In genomic region chr12:56836800-56837663, GRCh38 we compare ENCODE assay signal across 9 cellular contexts.
DNase-seq lines count a peak whose midpoint lies in the region; ATAC-seq and TF ChIP-seq lines count a peak whose summit lies in the region.
"Had no signal": no experiment of that assay in that cellular context is flagged by ENCODE, and none has a peak within 500 bp of the region (broad histone marks: within the 10 kb centered on the region; RNA-seq: fewer than 3 reads in every experiment).

No MANE protein-coding gene starts in this region.

- no peak for TF ChIP-seq RAD21 in HCT116 (IDR thresholded peaks at IDR 0.05; ENCODE audit: low read depth)

- H3K79me2 ChIP-seq in HCT116 (ENCODE audit: insufficient read depth, low read length), result no peaks in the 10 kb centered on the region

- intact Hi-C loops in HCT116 (cut with micrococcal nuclease), result no loop called here

- H3K27me3 ChIP-seq in HCT116 (ENCODE audit: insufficient read depth, low read length), result no peaks in the 10 kb centered on the region

- no peak for ATAC-seq in HCT116
- no peak for ATAC-seq in HG02642 (IDR thresholded peaks at IDR 0.05; ENCODE audit: poor library complexity, unreplicated experiment)

- H3K27ac ChIP-seq in HCT116 (ENCODE audit: low read depth, low read length), result no peak overlapping the region
- peak overlapping the region; percentile 84 for H3K27ac ChIP-seq in SK-N-MC

- no peaks in the 10 kb centered on the region for H4K20me1 ChIP-seq in HCT116 (ENCODE audit: insufficient read depth)

- H3K4me1 ChIP-seq in HCT116 (ENCODE audit: control insufficient read depth in 1 of 2, insufficient read depth in 2 of 2, low read length in 2 of 2), result peaks cover 0 to 13% of the 10 kb centered on the region in 2 experiments; a peak in 1 of 4 replicates

- no peak for TF ChIP-seq POLR2A in HCT116 (IDR thresholded peaks at IDR 0.05; ENCODE audit: borderline replicate concordance, extremely low read depth, insufficient read depth, insufficient read length)

- TF ChIP-seq CTCF in HCT116 (IDR thresholded peaks at IDR 0.05 in 2 of 3, conservative IDR thresholded peaks at IDR 0.05 in 1 of 3; ENCODE audit: borderline replicate concordance in 1 of 3, insufficient read depth in 1 of 3, low read depth in 2 of 3, low read length in 2 of 3) (no peak), chondrocyte (IDR thresholded peaks at IDR 0.05) (no peak)

- no peaks in the 10 kb centered on the region for H3K9me3 Mint-ChIP-seq in chondrocyte (ENCODE audit: low read depth)
- H3K9me3 Mint-ChIP-seq: brain had no signal

- no peak overlapping the region for H3K4me3 ChIP-seq in HCT116 (replicated peaks in 1 of 2; ENCODE audit: low read depth in 1 of 2, low read length in 2 of 2)
- peak overlapping the region; percentile 52 for H3K4me3 ChIP-seq in SK-N-MC

- H3K9me3 ChIP-seq in HCT116 (ENCODE audit: control insufficient read depth in 1 of 2, insufficient read depth in 1 of 2, low read depth in 1 of 2, low read length in 2 of 2), result no peaks in the 10 kb centered on the region
- no peaks in the 10 kb centered on the region for H3K9me3 ChIP-seq in SK-N-MC (ENCODE audit: low read depth, low read length)

- peaks cover 65% of the 10 kb centered on the region for H3K4me1 Mint-ChIP-seq in chondrocyte (ENCODE audit: low read depth)

- no peaks in the 10 kb centered on the region for H3K36me3 Mint-ChIP-seq in chondrocyte (ENCODE audit: low read depth)
- H3K36me3 Mint-ChIP-seq: brain had no signal

- peak overlapping the region; percentile 81 for H2AFZ ChIP-seq in HCT116 (ENCODE audit: low read depth, low read length, poor library complexity, severe bottlenecking)

- no peak overlapping the region for H3K4me3 Mint-ChIP-seq in chondrocyte (ENCODE audit: unreplicated experiment)
- H3K4me3 Mint-ChIP-seq: brain had no signal

- H3K36me3 ChIP-seq in HCT116 (ENCODE audit: control insufficient read depth in 1 of 2, insufficient read depth in 2 of 2, low read length in 2 of 2) (no peaks in the 10 kb centered on the region), SK-N-MC (ENCODE audit: insufficient read depth, low read length) (no peaks in the 10 kb centered on the region)

- H3K27me3 Mint-ChIP-seq in chondrocyte (ENCODE audit: low read depth), result no peaks in the 10 kb centered on the region

- no peak for DNase-seq in HCT116 (ENCODE audit: low read depth, low spot score)
- DNase-seq in SK-N-MC (ENCODE audit: low read depth, low spot score), result no peak
- DNase-seq in chondrocyte (ENCODE audit: low spot score), result no peak
- DNase-seq in stimulated activated CD4-positive, alpha-beta T cell treated with anti-CD3 and anti-CD28 coated beads, TNF-alpha, amount 100 ng/mL, for 24 hours (ENCODE audit: low read depth in 3 of 3), result peak; percentile 4 to 38 (median 28)
- DNase-seq in hepatic stellate cell (ENCODE audit: low spot score), result no peak
- DNase-seq in epidermal melanocyte (ENCODE audit: insufficient read length, low spot score), result no peak
- no peak for DNase-seq in NCI-H128 (lab: John Stamatoyannopoulos, UW; ENCODE audit: unreplicated experiment)

- H3K27ac Mint-ChIP-seq in chondrocyte (ENCODE audit: unreplicated experiment), result peak overlapping the region; percentile 79

- POLR2A ChIA-PET in HCT116 (lab: Charles Lee), result no interaction called here

- no peaks in the 10 kb centered on the region for H3K9me2 ChIP-seq in HCT116 (ENCODE audit: insufficient read depth)

- RAD21 ChIA-PET in HCT116 (lab: Charles Lee; ENCODE audit: low non-redundant PET in 1 of 2, low total read pairs in 2 of 2, uncharacterized antibody in 2 of 2, unreplicated experiment in 2 of 2), result no interaction called here

- no peak overlapping the region for H3K4me2 ChIP-seq in HCT116 (ENCODE audit: low read length)

- CTCF ChIA-PET in HCT116 (lab: Charles Lee), result interaction anchor here (1.2 kb wide), 1 partner anchor 165 kb away, joined by 4 read pairs; no protein-coding TSS in a partner anchor

- no peak overlapping the region for H3K9ac ChIP-seq in HCT116 (ENCODE audit: low read length)
- H3K9ac ChIP-seq in SK-N-MC (ENCODE audit: insufficient read length), result no peak overlapping the region

- BruUV-seq in HCT116 (replicated peaks; lab: Mats Ljungman, UMichigan), result no TSS peak

TF ChIP-seq in HCT116, 20 proteins besides CTCF, POLR2A, EP300 and RAD21:
- TF ChIP-seq JUND (IDR thresholded peaks at IDR 0.05) (no peak), SRF (IDR thresholded peaks at IDR 0.05; ENCODE audit: low read depth) (no peak), SIN3A (IDR thresholded peaks at IDR 0.05; ENCODE audit: low read depth) (no peak), CBX3 (IDR thresholded peaks at IDR 0.05; ENCODE audit: low read depth) (no peak), EZH2 (IDR thresholded peaks at IDR 0.05) (no peak), CEBPB (IDR thresholded peaks at IDR 0.05; ENCODE audit: low read depth) (no peak), FOSL1 (IDR thresholded peaks at IDR 0.05; ENCODE audit: low read depth) (no peak), ELF1 (IDR thresholded peaks at IDR 0.05; ENCODE audit: borderline replicate concordance, low read depth) (no peak), EZH2phosphoT487 (IDR thresholded peaks at IDR 0.05; ENCODE audit: borderline replicate concordance) (no peak), EGR1 (IDR thresholded peaks at IDR 0.05; ENCODE audit: low read depth) (no peak), YY1 (IDR thresholded peaks at IDR 0.05; ENCODE audit: extremely low read depth, insufficient replicate concordance, low read depth, low read length) (no peak), ZNF274 (IDR thresholded peaks at IDR 0.05; ENCODE audit: low read depth, low read length) (no peak), POLR2AphosphoS5 (IDR thresholded peaks at IDR 0.05; ENCODE audit: low read depth, low read length) (no peak)
- TF ChIP-seq, protein P1, sequence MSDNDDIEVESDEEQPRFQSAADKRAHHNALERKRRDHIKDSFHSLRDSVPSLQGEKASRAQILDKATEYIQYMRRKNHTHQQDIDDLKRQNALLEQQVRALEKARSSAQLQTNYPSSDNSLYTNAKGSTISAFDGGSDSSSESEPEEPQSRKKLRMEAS (IDR thresholded peaks at IDR 0.05), result no peak

Comparison
In these comparisons a context has a peak if more than half of its experiments do, and no peak if none do; other contexts are left out.
1. DNase-seq: peak in stimulated activated CD4-positive, alpha-beta T cell treated with anti-CD3 and anti-CD28 coated beads, TNF-alpha, amount 100 ng/mL, for 24 hours (3 of 3); none in HCT116 (single experiment), SK-N-MC (single experiment), chondrocyte (single experiment), hepatic stellate cell (single experiment), epidermal melanocyte (single experiment) and NCI-H128 (single experiment).